Comparison of ENCODE assay signal across 18 cellular contexts in genomic region chr9:79461735-79462134, GRCh38.
"Had no signal": no experiment of that assay in that cellular context is flagged by ENCODE, and none has a peak within 500 bp of the region (broad histone marks: within the 10 kb centered on the region; RNA-seq: fewer than 3 reads in every experiment).

No MANE protein-coding gene starts in this region.

- H3K27ac ChIP-seq: RWPE1, SK-N-MC had no signal

- DNase-seq: KBM-7, MV-4-11, NCI-H1048, NCI-H1105, NCI-H1417, NCI-H1436 treated with DMSO at 0.1 percent for 48 hours, NCI-H1694, NCI-H187 treated with DMSO at 0.1 percent for 48 hours, NCI-H2081, NCI-H2107, NCI-H2227 treated with DMSO at 0.1 percent for 48 hours, NCI-H524, NCI-H526 treated with DMSO at 0.1 percent for 48 hours, NCI-H748 treated with DMSO at 0.1 percent for 48 hours, SHP77 had no signal

- ATAC-seq: Panc1 had no signal

- H3K4me3 ChIP-seq: SK-N-MC had no signal
